In genomic region chr1:28436211-28436769, GRCh38 we compare ENCODE assay signal across 2 cellular contexts.
TF ChIP-seq lines count a peak whose summit lies in the region.

No MANE protein-coding gene starts in this region.

TF ChIP-seq in HEK293, 187 proteins besides CTCF, POLR2A, EP300 and RAD21:
- TF ChIP-seq EGR2 (tag by site-specific recombination; IDR thresholded peaks at IDR 0.05; ENCODE audit: low read depth) (no peak), ZNF518A (tag by site-specific recombination; conservative IDR thresholded peaks at IDR 0.05; ENCODE audit: low read depth) (no peak), ZNF600 (tag by site-specific recombination; IDR thresholded peaks at IDR 0.05) (no peak), GFI1B (tag by site-specific recombination; IDR thresholded peaks at IDR 0.05) (no peak), TSHZ1 (tag by site-specific recombination; IDR thresholded peaks at IDR 0.05; ENCODE audit: borderline replicate concordance) (no peak), PRDM10 (tag by site-specific recombination; IDR thresholded peaks at IDR 0.05) (peak; percentile 52), ZNF623 (tag by site-specific recombination; IDR thresholded peaks at IDR 0.05) (no peak), GLI2 (tag by site-specific recombination; IDR thresholded peaks at IDR 0.05; ENCODE audit: borderline replicate concordance, low read depth) (no peak)

TF ChIP-seq in GM12878, 131 proteins besides CTCF, POLR2A, EP300 and RAD21:
- TF ChIP-seq MLLT1 (IDR thresholded peaks at IDR 0.05), result no peak
- TF ChIP-seq IRF5 (IDR thresholded peaks at IDR 0.05; ENCODE audit: borderline replicate concordance), result no peak
- TF ChIP-seq ZZZ3 (IDR thresholded peaks at IDR 0.05; ENCODE audit: control insufficient read depth, insufficient read length, low read depth), result no peak
- no peak for TF ChIP-seq CEBPZ (IDR thresholded peaks at IDR 0.05; ENCODE audit: low read depth, low read length)
- TF ChIP-seq CREB1 (IDR thresholded peaks at IDR 0.05; ENCODE audit: low read depth), result no peak
- no peak for TF ChIP-seq ATF3 (IDR thresholded peaks at IDR 0.05; ENCODE audit: borderline replicate concordance, extremely low read depth, low read depth, low read length)
- TF ChIP-seq ZNF217 (IDR thresholded peaks at IDR 0.05), result no peak
- no peak for TF ChIP-seq NR2C2 (IDR thresholded peaks at IDR 0.05; ENCODE audit: borderline replicate concordance, control insufficient read depth, insufficient read length, low read depth)
- no peak for TF ChIP-seq E4F1 (IDR thresholded peaks at IDR 0.05; ENCODE audit: borderline replicate concordance, partially characterized antibody)
- TF ChIP-seq ZBTB11 (CRISPR knock-in tag; IDR thresholded peaks at IDR 0.05), result no peak
- no peak for TF ChIP-seq STAT1 (conservative IDR thresholded peaks at IDR 0.05)
- no peak for TF ChIP-seq ZBTB33 (IDR thresholded peaks at IDR 0.05)
- no peak for TF ChIP-seq SIN3A (IDR thresholded peaks at IDR 0.05; ENCODE audit: low read depth, low read length)
TF ChIP-seq in GM12878: peak in this region for 0.
